Comparison of ENCODE assay signal across 8 cellular contexts in the genomic region with DNA sequence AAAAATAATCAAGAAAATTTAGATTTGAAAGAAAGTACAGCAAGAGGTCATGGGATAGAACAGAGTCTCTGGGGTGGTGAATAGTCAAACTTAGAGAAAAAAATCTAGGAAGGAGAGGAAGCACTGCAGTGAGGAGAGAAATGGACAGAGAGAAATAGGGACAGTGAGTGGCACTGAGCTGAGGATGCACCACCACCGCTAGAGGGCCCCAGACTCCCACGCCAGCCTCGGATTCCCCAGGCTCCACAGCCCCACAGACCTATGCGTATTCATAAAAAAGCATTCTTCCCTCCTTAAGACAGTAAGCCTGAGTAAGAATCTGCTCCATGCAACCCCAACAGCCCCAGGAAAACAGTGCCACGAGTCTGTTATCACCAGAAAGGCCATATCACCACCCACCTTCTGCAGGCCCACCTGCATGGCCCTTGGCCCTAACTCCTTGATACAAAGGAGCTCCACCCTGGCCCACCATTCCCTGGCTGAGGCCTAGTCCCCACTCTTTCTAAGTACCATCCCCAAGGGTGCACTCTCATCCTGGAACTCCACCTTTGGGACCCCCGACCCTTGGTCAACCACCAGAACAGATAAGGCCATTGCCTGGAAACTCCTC.
DNase-seq lines count a peak whose midpoint lies in the region; ATAC-seq and TF ChIP-seq lines count a peak whose summit lies in the region.

No MANE protein-coding gene starts in this region.

- intact Hi-C loops in right cardiac atrium (cut with DNase I) (loop anchor here in 2 of 4 donors (10.0 kb wide), 2 partner anchors 130 to 210 kb away; a partner anchor contains a TSS), gastrocnemius medialis (cut with DNase I; ENCODE audit: low total_unique reads) (loop anchor here (1.0 to 10.0 kb wide), 3 partner anchors 126 to 260 kb away; a partner anchor contains a TSS)

- TF ChIP-seq POLR2A in gastrocnemius medialis (IDR thresholded peaks at IDR 0.05), result no peak

- no peak overlapping the region for H3K4me2 ChIP-seq in KMS-11

- H3K9me3 Mint-ChIP-seq in T-helper 2 cell treated with Interferon-gamma antibody and Interleukin-4, amounts not matched to agents 5 μg/mL and 100 μg/mL, for 36 hours, result no peaks in the 10 kb centered on the region

- no peak overlapping the region for H2AFZ ChIP-seq in KMS-11 (ENCODE audit: low read depth)

- no peaks in the 10 kb centered on the region for H3K27me3 Mint-ChIP-seq in T-helper 2 cell treated with Interferon-gamma antibody and Interleukin-4, amounts not matched to agents 5 μg/mL and 100 μg/mL, for 36 hours (ENCODE audit: low read depth)

- H3K27me3 ChIP-seq in KMS-11 (ENCODE audit: insufficient read depth, low read depth) (no peaks in the 10 kb centered on the region), right cardiac atrium (ENCODE audit: control insufficient read depth, insufficient read depth) (no peaks in the 10 kb centered on the region), gastrocnemius medialis (no peaks in the 10 kb centered on the region)

- H3K4me1 ChIP-seq in KMS-11 (ENCODE audit: low read depth, poor library complexity, severe bottlenecking), result peaks cover 3% of the 10 kb centered on the region
- H3K4me1 ChIP-seq in right cardiac atrium (ENCODE audit: control insufficient read depth, insufficient read depth, low read length), result peaks cover 4% of the 10 kb centered on the region
- H3K4me1 ChIP-seq in gastrocnemius medialis, result peaks cover 3 to 5% of the 10 kb centered on the region in 2 donors

- H3K27ac ChIP-seq in KMS-11 (no peak overlapping the region), right cardiac atrium (ENCODE audit: low read length) (no peak overlapping the region), gastrocnemius medialis (no peak overlapping the region)

- H3K36me3 ChIP-seq in KMS-11 (ENCODE audit: insufficient read depth) (no peaks in the 10 kb centered on the region), gastrocnemius medialis (peaks cover 0 to 20% of the 10 kb centered on the region in 2 donors)

- 21% methylated on average over 6 of the region's 6 CpGs for WGBS in right cardiac atrium

- H3K36me3 Mint-ChIP-seq in T-helper 2 cell treated with Interferon-gamma antibody and Interleukin-4, amounts not matched to agents 5 μg/mL and 100 μg/mL, for 36 hours (ENCODE audit: low read depth), result no peaks in the 10 kb centered on the region

- H3K4me3 ChIP-seq in KMS-11 (IDR thresholded peaks at IDR 0.05; ENCODE audit: insufficient read depth, low read depth, low read length) (no peak overlapping the region), right cardiac atrium (ENCODE audit: low read length) (no peak overlapping the region), gastrocnemius medialis (no peak overlapping the region)

- H4K20me1 ChIP-seq in KMS-11 (ENCODE audit: insufficient read depth), result no peaks in the 10 kb centered on the region

- ATAC-seq in GM21576 (IDR thresholded peaks at IDR 0.05; ENCODE audit: unreplicated experiment) (peak; percentile 42), right cardiac atrium (peak; percentile 93 to 94), gastrocnemius medialis (peak; percentile 56 to 88), GM21528 (IDR thresholded peaks at IDR 0.05; ENCODE audit: low FRiP score, unreplicated experiment) (no peak)

- H3K9ac ChIP-seq in KMS-11, result no peak overlapping the region

- no peak overlapping the region for H3K4me3 Mint-ChIP-seq in T-helper 2 cell treated with Interferon-gamma antibody and Interleukin-4, amounts not matched to agents 5 μg/mL and 100 μg/mL, for 36 hours

- no peaks in the 10 kb centered on the region for H3K79me2 ChIP-seq in KMS-11 (ENCODE audit: insufficient read depth, low read depth)

- TF ChIP-seq CTCF in KMS-11 (conservative IDR thresholded peaks at IDR 0.05; ENCODE audit: low read depth, low read length) (peak; percentile 87), gastrocnemius medialis (IDR thresholded peaks at IDR 0.05 in 4 of 5, conservative IDR thresholded peaks at IDR 0.05 in 1 of 5) (peak; percentile 72 to 89 (median 79))

- DNase-seq in ELR (ENCODE audit: low read depth), result peak; percentile 71
- DNase-seq in T-helper 2 cell treated with Interferon-gamma antibody and Interleukin-4, amounts not matched to agents 5 μg/mL and 100 μg/mL, for 36 hours (ENCODE audit: low spot score), result peak; percentile 57
- peak; percentile 11 for DNase-seq in amniotic stem cell (lab: John Stamatoyannopoulos, UW)
- DNase-seq in right cardiac atrium, result peak; percentile 78 to 91 (median 89)
- peak in 1 of 2 donors; percentile 50 for DNase-seq in gastrocnemius medialis

- peak overlapping the region; percentile 54 for H3K27ac Mint-ChIP-seq in T-helper 2 cell treated with Interferon-gamma antibody and Interleukin-4, amounts not matched to agents 5 μg/mL and 100 μg/mL, for 36 hours

- in situ Hi-C loops in gastrocnemius medialis (cut with MboI; ENCODE audit: low sequenced_read_pairs in 4 of 4), result loop anchor here in 1 of 4 donors (25.0 kb wide), 1 partner anchor 197 kb away; a partner anchor contains a TSS

- H3K9me3 ChIP-seq in right cardiac atrium (ENCODE audit: control insufficient read depth, low read length), result no peaks in the 10 kb centered on the region
- no peaks in the 10 kb centered on the region for H3K9me3 ChIP-seq in gastrocnemius medialis

- H3K4me1 Mint-ChIP-seq in T-helper 2 cell treated with Interferon-gamma antibody and Interleukin-4, amounts not matched to agents 5 μg/mL and 100 μg/mL, for 36 hours (ENCODE audit: low read depth), result peaks cover 31% of the 10 kb centered on the region
